20 cellular contexts compared by ENCODE assay signal in genomic region chr6:156890627-156891300, GRCh38.
DNase-seq lines count a peak whose midpoint lies in the region; ATAC-seq and TF ChIP-seq lines count a peak whose summit lies in the region.
"Had no signal": no experiment of that assay in that cellular context is flagged by ENCODE, and none has a peak within 500 bp of the region (broad histone marks: within the 10 kb centered on the region; RNA-seq: fewer than 3 reads in every experiment).

No MANE protein-coding gene starts in this region.

- CTCF ChIA-PET in WTC11 (lab: Charles Lee) = interaction anchor here (1.2 to 1.4 kb wide), 3 partner anchors 8 to 44 kb away, joined by 3 to 5 read pairs (median 3); no protein-coding TSS in a partner anchor

- no peaks in the 10 kb centered on the region for H3K27me3 ChIP-seq in GM23248 (replicated peaks; ENCODE audit: insufficient read depth)
- no peaks in the 10 kb centered on the region for H3K27me3 ChIP-seq in effector memory CD4-positive, alpha-beta T cell (replicated peaks; ENCODE audit: control insufficient read depth, insufficient read depth, low read length, poor library complexity, severe bottlenecking)

- H3F3A ChIP-seq in GM23248 (ENCODE audit: insufficient read depth) = 0 out of 2 replicates have a peak, but pooled peaks cover 7% of the 10 kb centered on the region

- DNase-seq in A172 (ENCODE audit: low spot score) (peak; percentile 13), GM23248 (peak; percentile 13), WTC11 (ENCODE audit: low spot score) (no peak), iris pigment epithelial cell (ENCODE audit: low read depth) (peak; percentile 42), 8988T (no peak)
- DNase-seq in effector memory CD4-positive, alpha-beta T cell = no peak
- DNase-seq: ACHN; activated CD8-positive, alpha-beta T cell treated with anti-CD3 and anti-CD28 coated beads for 36 hours; activated T-cell treated with anti-CD3 and anti-CD28 coated beads, Interleukin-2, amount 50 U/mL, for 4 hours; Caco-2; islet precursor cell; NCI-H187 treated with DMSO at 0.1 percent for 48 hours; retina; SHP77; stimulated activated naive CD8-positive, alpha-beta T cell treated with anti-CD3 and anti-CD28 coated beads, Interleukin-15, Interleukin-2, amounts not matched to agents 100 U/mL and 50 U/mL, for 24 hours; T-helper 1 cell had no signal

- H3K36me3 Mint-ChIP-seq in WTC11 = no peaks in the 10 kb centered on the region

- POLR2A ChIA-PET in WTC11 (lab: Charles Lee) = interaction anchor here (0.5 kb wide), 1 partner anchor 10 kb away, joined by 3 read pairs; no protein-coding TSS in a partner anchor

- H3K36me3 ChIP-seq in GM23248 (ENCODE audit: low read depth) = no peaks in the 10 kb centered on the region
- H3K36me3 ChIP-seq in effector memory CD4-positive, alpha-beta T cell (ENCODE audit: control insufficient read depth, insufficient read depth, low read length) = no peaks in the 10 kb centered on the region

- no peaks in the 10 kb centered on the region for H3K9me2 ChIP-seq in GM23248 (ENCODE audit: insufficient read depth)

- no peak overlapping the region for H3K4me2 ChIP-seq in GM23248 (ENCODE audit: unreplicated experiment)

- no peak overlapping the region for H3K27ac ChIP-seq in GM23248
- H3K27ac ChIP-seq in effector memory CD4-positive, alpha-beta T cell (ENCODE audit: insufficient read depth, low read length, poor library complexity, severe bottlenecking) = no peak overlapping the region

- peak overlapping the region; percentile 54 for H3K27ac Mint-ChIP-seq in WTC11
- H3K27ac Mint-ChIP-seq: activated CD8-positive, alpha-beta T cell treated with anti-CD3 and anti-CD28 coated beads for 36 hours; activated naive CD4-positive, alpha-beta T cell treated with anti-CD3 and anti-CD28 coated beads, Interleukin-2, amount 50 U/mL, for 24 hours had no signal

- TF ChIP-seq CTCF in WTC11 (IDR thresholded peaks at IDR 0.05) = no peak

- no peaks in the 10 kb centered on the region; the same call in 1 of the 2 replicates for H4K20me1 ChIP-seq in GM23248 (ENCODE audit: insufficient read depth)

- no peak for ATAC-seq in WTC11
- ATAC-seq in GM18502 (IDR thresholded peaks at IDR 0.05; ENCODE audit: poor library complexity, unreplicated experiment) = no peak
- ATAC-seq in GM19455 (IDR thresholded peaks at IDR 0.05; ENCODE audit: unreplicated experiment) = no peak
- ATAC-seq: activated CD8-positive, alpha-beta T cell treated with anti-CD3 and anti-CD28 coated beads for 36 hours; activated T-cell treated with anti-CD3 and anti-CD28 coated beads, Interleukin-2, amount 50 U/mL, for 4 hours; esophagus mucosa; stimulated activated naive CD8-positive, alpha-beta T cell treated with anti-CD3 and anti-CD28 coated beads, Interleukin-15, Interleukin-2, amounts not matched to agents 100 U/mL and 50 U/mL, for 24 hours had no signal

- H3K4me3 Mint-ChIP-seq in WTC11 = no peak overlapping the region
- H3K4me3 Mint-ChIP-seq: activated CD8-positive, alpha-beta T cell treated with anti-CD3 and anti-CD28 coated beads for 36 hours; activated naive CD4-positive, alpha-beta T cell treated with anti-CD3 and anti-CD28 coated beads, Interleukin-2, amount 50 U/mL, for 24 hours; activated T-cell treated with anti-CD3 and anti-CD28 coated beads, Interleukin-2, amount 50 U/mL, for 4 hours had no signal

- no peaks in the 10 kb centered on the region for H3K9me3 Mint-ChIP-seq in WTC11
- H3K9me3 Mint-ChIP-seq: activated CD8-positive, alpha-beta T cell treated with anti-CD3 and anti-CD28 coated beads for 36 hours; activated naive CD4-positive, alpha-beta T cell treated with anti-CD3 and anti-CD28 coated beads, Interleukin-2, amount 50 U/mL, for 24 hours; activated T-cell treated with anti-CD3 and anti-CD28 coated beads, Interleukin-2, amount 50 U/mL, for 4 hours had no signal

- H3K9ac ChIP-seq in GM23248 = no peak overlapping the region

- no peak overlapping the region for H3K4me3 ChIP-seq in GM23248
- no peak overlapping the region for H3K4me3 ChIP-seq in effector memory CD4-positive, alpha-beta T cell (ENCODE audit: insufficient read depth, low read depth, low read length, poor library complexity, severe bottlenecking)

- in situ Hi-C loops in GM23248 (cut with MboI) = no loop called here

- no peaks in the 10 kb centered on the region for H3K4me1 ChIP-seq in GM23248 (ENCODE audit: insufficient read depth)
- H3K4me1 ChIP-seq in effector memory CD4-positive, alpha-beta T cell (ENCODE audit: control insufficient read depth, insufficient read depth, low read length, poor library complexity, severe bottlenecking) = no peaks in the 10 kb centered on the region
- H3K4me1 ChIP-seq: Caco-2 had no signal

- H3K9me3 ChIP-seq in GM23248 (ENCODE audit: low read depth) = no peaks in the 10 kb centered on the region
- no peaks in the 10 kb centered on the region for H3K9me3 ChIP-seq in effector memory CD4-positive, alpha-beta T cell (ENCODE audit: control insufficient read depth, low read length)
- H3K9me3 ChIP-seq: Caco-2 had no signal

- H3K4me1 Mint-ChIP-seq in WTC11 = peaks cover 58% of the 10 kb centered on the region

- WGBS in GM23248 (ENCODE audit: low coverage in 1 of 2, low lambda C conversion rate in 2 of 2, missing lambda C conversion rate in 2 of 2), 2 experiments = 10 to 11% methylated on average over 2 of the region's 2 CpGs

- peaks cover 99% of the 10 kb centered on the region for H3K79me2 ChIP-seq in GM23248 (ENCODE audit: insufficient read depth)

- no peak overlapping the region for H2AFZ ChIP-seq in GM23248

- H3K27me3 Mint-ChIP-seq in WTC11 (ENCODE audit: low read depth) = no peaks in the 10 kb centered on the region
- H3K27me3 Mint-ChIP-seq: activated CD8-positive, alpha-beta T cell treated with anti-CD3 and anti-CD28 coated beads for 36 hours; activated naive CD4-positive, alpha-beta T cell treated with anti-CD3 and anti-CD28 coated beads, Interleukin-2, amount 50 U/mL, for 24 hours had no signal

TF ChIP-seq in WTC11, 78 proteins besides CTCF, POLR2A, EP300 and RAD21:
- TF ChIP-seq NFATC4 (CRISPR knock-in tag; IDR thresholded peaks at IDR 0.05) (no peak), SOX15 (CRISPR knock-in tag; IDR thresholded peaks at IDR 0.05) (no peak), RORB (CRISPR knock-in tag; IDR thresholded peaks at IDR 0.05) (no peak), ESRRA (CRISPR knock-in tag; IDR thresholded peaks at IDR 0.05; ENCODE audit: borderline replicate concordance) (no peak), ZNF281 (CRISPR knock-in tag; IDR thresholded peaks at IDR 0.05) (no peak), JAZF1 (CRISPR knock-in tag; IDR thresholded peaks at IDR 0.05) (no peak), NR1H2 (CRISPR knock-in tag; IDR thresholded peaks at IDR 0.05) (no peak), NFYB (CRISPR knock-in tag; conservative IDR thresholded peaks at IDR 0.05; ENCODE audit: low read depth) (no peak), FOXP4 (CRISPR knock-in tag; IDR thresholded peaks at IDR 0.05) (no peak), ZNF396 (CRISPR knock-in tag; IDR thresholded peaks at IDR 0.05; ENCODE audit: borderline replicate concordance) (no peak), ATF1 (CRISPR knock-in tag; IDR thresholded peaks at IDR 0.05) (no peak)

Comparison
In these comparisons a context has a peak if more than half of its experiments do, and no peak if none do; other contexts are left out.
1. DNase-seq: peak in A172 (single experiment), GM23248 (single experiment) and iris pigment epithelial cell (single experiment); none in WTC11 (single experiment), 8988T (single experiment) and effector memory CD4-positive, alpha-beta T cell (0 of 3).